Comparison of ENCODE assay signal across 9 cellular contexts in genomic region chr15:89128320-89129122, GRCh38. TPM values are rescaled to one million over a fixed set of nuclear protein-coding genes. Genes with fewer than 3 reads are reported as not detected.
DNase-seq lines count a peak whose midpoint lies in the region; ATAC-seq, FAIRE-seq and TF ChIP-seq lines count a peak whose summit lies in the region.
"Had no signal": no experiment of that assay in that cellular context is flagged by ENCODE, and none has a peak within 500 bp of the region (broad histone marks: within the 10 kb centered on the region; RNA-seq: fewer than 3 reads in every experiment).

No MANE protein-coding gene starts in this region.

- H3K9me1 ChIP-seq in K562 (ENCODE audit: control insufficient read depth, insufficient read depth, low read length): no peaks in the 10 kb centered on the region

- no peak for TF ChIP-seq CTCF in NB4 (IDR thresholded peaks at IDR 0.05; ENCODE audit: low read depth, low read length)
- no peak for TF ChIP-seq CTCF in K562 (IDR thresholded peaks at IDR 0.05 in 2 of 3, conservative IDR thresholded peaks at IDR 0.05 in 1 of 3; ENCODE audit: insufficient read depth in 2 of 3, low read depth in 1 of 3, low read length in 3 of 3)
- peak; percentile 41 for TF ChIP-seq CTCF in neutrophil (IDR thresholded peaks at IDR 0.05)
- no peak for TF ChIP-seq CTCF in GM20000 (IDR thresholded peaks at IDR 0.05; ENCODE audit: extremely low read depth, missing control alignments)

- H3K9me3 ChIP-seq in BLaER1 treated with 17β-estradiol and CSF1 and Interleukin-3, amounts not matched to agents 10 nM and 100 nM (replicated peaks in 1 of 11): no peaks in the 10 kb centered on the region
- no peaks in the 10 kb centered on the region for H3K9me3 ChIP-seq in K562 (replicated peaks; ENCODE audit: control insufficient read depth, insufficient read depth, low read depth, low read length)
- H3K9me3 ChIP-seq in neutrophil: no peaks in the 10 kb centered on the region

- TF ChIP-seq EP300 in K562 (IDR thresholded peaks at IDR 0.05; ENCODE audit: low read length): no peak

- H4K20me1 ChIP-seq in BLaER1 treated with 17β-estradiol and CSF1 and Interleukin-3, amounts not matched to agents 10 nM and 100 nM: peaks cover 0 to 3% (median 0%) of the 10 kb centered on the region in 11 experiments; a peak in 1 of 22 replicates
- no peaks in the 10 kb centered on the region for H4K20me1 ChIP-seq in K562 (replicated peaks; ENCODE audit: control insufficient read depth, insufficient read depth, low read length)

- CTCF ChIA-PET in K562 (lab: Yijun Ruan, JAX; ENCODE audit: low intra/inter-chr PET ratio): interaction anchor here (0.7 to 4.8 kb wide), 3 partner anchors 68 to 234 kb away, joined by 4 to 58 read pairs (median 4); no protein-coding TSS in a partner anchor

- no peaks in the 10 kb centered on the region for H3K27me3 ChIP-seq in BLaER1 treated with 17β-estradiol and CSF1 and Interleukin-3, amounts not matched to agents 10 nM and 100 nM
- no peaks in the 10 kb centered on the region for H3K27me3 ChIP-seq in K562 (ENCODE audit: control insufficient read depth in 2 of 2, insufficient read depth in 2 of 2, low read length in 2 of 2)
- H3K27me3 ChIP-seq in neutrophil: no peaks in the 10 kb centered on the region

- ATAC-seq in K562: peak; percentile 31
- no peak for ATAC-seq in GM19035 (IDR thresholded peaks at IDR 0.05; ENCODE audit: unreplicated experiment)

- no peak overlapping the region for H2AFZ ChIP-seq in K562 (ENCODE audit: low read depth, low read length)

- intact Hi-C loops in K562 (cut with micrococcal nuclease): loop anchor here (1.0 to 2.0 kb wide), 2 partner anchors 40 to 71 kb away; partner anchors contain the start of gene ABHD2

- H3K79me2 ChIP-seq in K562 (ENCODE audit: control insufficient read depth, insufficient read depth, low read length): peaks cover 4% of the 10 kb centered on the region; the same call in 1 of the 3 replicates

- in situ Hi-C loops in K562 (cut with MboI): loop anchor here (5.0 kb wide), 1 partner anchor 71 kb away; no protein-coding TSS in a partner anchor

- POLR2A ChIA-PET in K562 (lab: Yijun Ruan, JAX): interaction anchor here (0.5 to 1.4 kb wide), 5 partner anchors 11 to 314 kb away, joined by 3 to 6 read pairs (median 3); partner anchors contain the start of gene ABHD2

- no peak for TF ChIP-seq POLR2A in NB4 (IDR thresholded peaks at IDR 0.05; ENCODE audit: extremely low read depth, insufficient read length)
- no peak for TF ChIP-seq POLR2A in K562 (conservative IDR thresholded peaks at IDR 0.05)

- no peak for TF ChIP-seq RAD21 in K562 (CRISPR knock-in tag; conservative IDR thresholded peaks at IDR 0.05 in 1 of 2, IDR thresholded peaks at IDR 0.05 in 1 of 2)

- 78% methylated on average over 6 of the region's 6 CpGs for WGBS in K562 (ENCODE audit: insufficient coverage, low coverage, missing lambda C conversion rate)

- no peak overlapping the region for H3K4me3 ChIP-seq in BLaER1 treated with 17β-estradiol and CSF1 and Interleukin-3, amounts not matched to agents 10 nM and 100 nM
- H3K4me3 ChIP-seq in NB4 (ENCODE audit: low read depth, low read length): no peak overlapping the region
- H3K4me3 ChIP-seq in K562: no peak overlapping the region
- H3K4me3 ChIP-seq in neutrophil (ENCODE audit: low read depth in 1 of 2, low read length in 1 of 2): peak overlapping the region; percentile 2 to 41

- peak overlapping the region in 7 of 11 experiments; percentile 18 to 72 (median 58); a peak in 10 of 22 replicates for H3K27ac ChIP-seq in BLaER1 treated with 17β-estradiol and CSF1 and Interleukin-3, amounts not matched to agents 10 nM and 100 nM
- H3K27ac ChIP-seq in K562 (ENCODE audit: extremely low read depth, low read depth, low read length) (peak overlapping the region; percentile 8; the same call in 1 of the 3 replicates), neutrophil (peak overlapping the region; percentile 96)

- H3K4me1 ChIP-seq in BLaER1 treated with 17β-estradiol and CSF1 and Interleukin-3, amounts not matched to agents 10 nM and 100 nM: peaks cover 17 to 57% (median 47%) of the 10 kb centered on the region in 10 experiments
- peaks cover 0 to 18% of the 10 kb centered on the region in 2 experiments; a peak in 2 of 5 replicates for H3K4me1 ChIP-seq in K562 (replicated peaks in 1 of 2; ENCODE audit: control insufficient read depth in 2 of 2, insufficient read depth in 2 of 2, low read length in 2 of 2)
- peaks cover 58% of the 10 kb centered on the region in 2 experiments for H3K4me1 ChIP-seq in neutrophil (ENCODE audit: control insufficient read depth in 1 of 2, insufficient read depth in 1 of 2, low read depth in 1 of 2, low read length in 1 of 2)

- peaks cover 37 to 61% (median 56%) of the 10 kb centered on the region in 11 experiments for H3K36me3 ChIP-seq in BLaER1 treated with 17β-estradiol and CSF1 and Interleukin-3, amounts not matched to agents 10 nM and 100 nM
- H3K36me3 ChIP-seq in K562 (ENCODE audit: control insufficient read depth, insufficient read depth, low read length) (peaks cover 79% of the 10 kb centered on the region), neutrophil (peaks cover 43% of the 10 kb centered on the region)

- BruUV-seq in K562 (replicated peaks; lab: Mats Ljungman, UMichigan): no TSS peak

- no peak for FAIRE-seq in K562 (lab: Jason Lieb, UNC)
- FAIRE-seq: H54 had no signal

- H3K4me2 ChIP-seq in BLaER1 treated with 17β-estradiol and CSF1 and Interleukin-3, amounts not matched to agents 10 nM and 100 nM: peak overlapping the region in 7 of 11 experiments; percentile 24 to 80 (median 64); a peak in 13 of 22 replicates
- H3K4me2 ChIP-seq in K562 (ENCODE audit: insufficient read depth, low read length): no peak overlapping the region

- no peak overlapping the region for H3K9ac ChIP-seq in BLaER1 treated with 17β-estradiol and CSF1 and Interleukin-3, amounts not matched to agents 10 nM and 100 nM
- no peak overlapping the region for H3K9ac ChIP-seq in K562 (ENCODE audit: insufficient read depth in 1 of 2, low read depth in 2 of 2, low read length in 2 of 2)

- peak; percentile 74 for DNase-seq in NB4 (ENCODE audit: low read depth)
- no peak for DNase-seq in K562 (ENCODE audit: extremely low read depth in 1 of 4, low spot score in 3 of 4)
- no peak for DNase-seq in stimulated activated CD8-positive, alpha-beta memory T cell treated with anti-CD3 and anti-CD28 coated beads, Interleukin-4, amount 100 ng/mL, for 48 hours
- no peak for DNase-seq in activated CD8-positive, alpha-beta memory T cell treated with anti-CD3 and anti-CD28 coated beads, Interleukin-2, amount 50 U/mL, for 4 hours
- no peak for DNase-seq in GM20000 (ENCODE audit: low spot score)

TF ChIP-seq in K562, 482 proteins besides CTCF, POLR2A, EP300 and RAD21:
- TF ChIP-seq SPI1 (IDR thresholded peaks at IDR 0.05; ENCODE audit: borderline replicate concordance, low read depth, low read length): peak; percentile 71; the same call in 1 of the 2 replicates
- TF ChIP-seq NFE2 (IDR thresholded peaks at IDR 0.05; ENCODE audit: low read depth): no peak

RNA-seq across cellular contexts. Expression of gene ABHD2, which starts 40.3 kb away (rescaled TPM):
- 132 and 172 TPM in 2 replicates for total RNA-seq in K562 (2011; cell fraction: chromatin; rRNA removed; ENCODE audit: low replicate concordance)
- 83.2 and 102 TPM in 2 replicates for total RNA-seq in K562 (2011; cell fraction: nucleolus; rRNA removed)
- 106 and 122 TPM in 2 replicates for total RNA-seq in K562 (2011; cell fraction: nucleoplasm; rRNA removed)
- total RNA-seq in K562 (2014; rRNA removed) (33.0 and 57.6 TPM in 2 replicates), K562 (2014; rRNA removed; fragmentation: Illumina TruSeq; extraction: Trizol) (41.4 and 47.5 TPM in 2 replicates), K562 (2015; rRNA removed; fragmentation: Illumina TruSeq; extraction: Trizol) (48.9 and 49.2 TPM in 2 replicates), K562 (2021) (80.9 and 99.8 TPM in 2 replicates)
- polyA plus RNA-seq in K562 (2011; rRNA removed) (54.0 and 74.7 TPM in 2 replicates), K562 (2014; fragmentation: Illumina TruSeq; extraction: Trizol) (76.3 and 78.6 TPM in 2 replicates), K562 (2014; fragmentation: Nextera tagmentation; extraction: Ambion mirVana) (10 to 100 TPM; 16.9 to 18.1 TPM), K562 (2014; rRNA removed) (30.4 and 34.5 TPM in 2 replicates)
- 51.7 and 55.3 TPM in 2 replicates for polyA plus RNA-seq in K562 (2011; cell fraction: cytosol; rRNA removed)
- polyA plus RNA-seq in K562 (2011; cell fraction: nucleus; rRNA removed): 45.7 and 51.1 TPM in 2 replicates
- polyA plus RNA-seq in K562 (2012): 31.8 and 34.6 TPM in 2 replicates
- 150 and 180 TPM in 2 replicates for polyA minus RNA-seq in K562 (2011; rRNA and poly(A)+ RNA removed)
- polyA minus RNA-seq in K562 (2011; cell fraction: cytosol; rRNA and poly(A)+ RNA removed): 54.4 and 55.4 TPM in 2 replicates
- 26.9 and 57.4 TPM in 2 replicates for polyA minus RNA-seq in K562 (2011; cell fraction: nucleus; rRNA and poly(A)+ RNA removed)

Comparison
In these comparisons a context has a peak if more than half of its experiments do, and no peak if none do; other contexts are left out.
1. H3K27ac ChIP-seq: peak in every context shown above with its lines; median percentile 96 in neutrophil; 58 in BLaER1 treated with 17β-estradiol and CSF1 and Interleukin-3, amounts not matched to agents 10 nM and 100 nM; 8 in K562.
2. H3K4me3 ChIP-seq: peak in neutrophil (2 of 2); none in BLaER1 treated with 17β-estradiol and CSF1 and Interleukin-3, amounts not matched to agents 10 nM and 100 nM (0 of 10), NB4 (single experiment) and K562 (single experiment).